ENCODE assay signal across 22 cellular contexts in genomic region chr13:37615271-37615670, GRCh38. TPM values are rescaled to one million over a fixed set of nuclear protein-coding genes. Genes with fewer than 3 reads are reported as not detected.
"Had no signal": no experiment of that assay in that cellular context is flagged by ENCODE, and none has a peak within 500 bp of the region (broad histone marks: within the 10 kb centered on the region; RNA-seq: fewer than 3 reads in every experiment).

No MANE protein-coding gene starts in this region.

- H3K4me2 ChIP-seq: neural progenitor cell had no signal

- H3K27me3 ChIP-seq: cardiac muscle cell, neural progenitor cell, transverse colon, vagina had no signal

- H2AFZ ChIP-seq: neural progenitor cell had no signal

- H3K4me3 ChIP-seq: cardiac muscle cell, lower lobe of right lung, neural progenitor cell, transverse colon, vagina had no signal

- H3K4me1 ChIP-seq: lower lobe of right lung, neural progenitor cell, transverse colon, vagina had no signal

- ATAC-seq: left lobe of liver; lower lobe of right lung; naive thymus-derived CD8-positive, alpha-beta T cell; sciatic nerve; stimulated activated naive B cell treated with anti-CD40 and anti-IgM and Interleukin-4, amounts not matched to agents 10 μg/mL and 1 μg/mL and 100 μg/mL, for 72 hours had no signal

- H3K27ac ChIP-seq: cardiac muscle cell, lower lobe of right lung, neural progenitor cell, transverse colon, vagina had no signal

- DNase-seq: activated B cell treated with CpG ODN at 0.5 μM for 24 hours; activated CD4-positive, alpha-beta T cell treated with anti-CD3 and anti-CD28 coated beads for 4 hours; activated CD4-positive, alpha-beta T cell treated with anti-CD3 and anti-CD28 coated beads, Interleukin-2, amount 50 U/mL, for 48 hours; activated naive CD4-positive, alpha-beta T cell treated with Interleukin-2 at 50 U/mL for 16 hours; activated naive CD8-positive, alpha-beta T cell treated with anti-CD3 and anti-CD28 coated beads, Interleukin-2, amount 10 ng/mL, durations not matched to agents 7 days and 5 days; activated T-cell treated with anti-CD3 and anti-CD28 coated beads, Interleukin-2, amount 50 U/mL, for 48 hours; amniotic stem cell; erythroblast; kidney; lower lobe of right lung; naive thymus-derived CD8-positive, alpha-beta T cell; stimulated activated CD4-positive, alpha-beta T cell treated with anti-CD3 and anti-CD28 coated beads, Interleukin-2, amount 100 ng/mL, for 48 hours; stimulated activated CD8-positive, alpha-beta memory T cell treated with anti-CD3 and anti-CD28 coated beads, Interleukin-4, amount 100 ng/mL, for 48 hours; stimulated activated naive B cell treated with anti-CD40 and anti-IgM and Interleukin-4, amounts not matched to agents 10 μg/mL and 1 μg/mL and 100 μg/mL, for 72 hours; T1000; transverse colon had no signal

- H3K36me3 Mint-ChIP-seq: activated naive CD8-positive, alpha-beta T cell treated with anti-CD3 and anti-CD28 coated beads, Interleukin-2, amount 10 ng/mL, durations not matched to agents 7 days and 5 days; naive thymus-derived CD8-positive, alpha-beta T cell; neural progenitor cell; stimulated activated naive B cell treated with anti-CD40 and anti-IgM and Interleukin-4, amounts not matched to agents 10 μg/mL and 1 μg/mL and 100 μg/mL, for 72 hours had no signal

- H3K36me3 ChIP-seq: cardiac muscle cell, lower lobe of right lung, neural progenitor cell, transverse colon, vagina had no signal

- H3K27ac Mint-ChIP-seq: activated B cell treated with CpG ODN at 0.5 μM for 24 hours; activated naive CD8-positive, alpha-beta T cell treated with anti-CD3 and anti-CD28 coated beads, Interleukin-2, amount 10 ng/mL, durations not matched to agents 7 days and 5 days; naive thymus-derived CD8-positive, alpha-beta T cell; neural progenitor cell; stimulated activated naive B cell treated with anti-CD40 and anti-IgM and Interleukin-4, amounts not matched to agents 10 μg/mL and 1 μg/mL and 100 μg/mL, for 72 hours had no signal

- H3K27me3 Mint-ChIP-seq: activated B cell treated with CpG ODN at 0.5 μM for 24 hours; activated naive CD8-positive, alpha-beta T cell treated with anti-CD3 and anti-CD28 coated beads, Interleukin-2, amount 10 ng/mL, durations not matched to agents 7 days and 5 days; naive thymus-derived CD8-positive, alpha-beta T cell; stimulated activated naive B cell treated with anti-CD40 and anti-IgM and Interleukin-4, amounts not matched to agents 10 μg/mL and 1 μg/mL and 100 μg/mL, for 72 hours had no signal

- H3K9me3 ChIP-seq: lower lobe of right lung, transverse colon, vagina had no signal

- H3K4me3 Mint-ChIP-seq: activated B cell treated with CpG ODN at 0.5 μM for 24 hours; activated naive CD8-positive, alpha-beta T cell treated with anti-CD3 and anti-CD28 coated beads, Interleukin-2, amount 10 ng/mL, durations not matched to agents 7 days and 5 days; naive thymus-derived CD8-positive, alpha-beta T cell; neural progenitor cell; stimulated activated naive B cell treated with anti-CD40 and anti-IgM and Interleukin-4, amounts not matched to agents 10 μg/mL and 1 μg/mL and 100 μg/mL, for 72 hours had no signal

- H3K4me1 Mint-ChIP-seq: activated B cell treated with CpG ODN at 0.5 μM for 24 hours; activated naive CD8-positive, alpha-beta T cell treated with anti-CD3 and anti-CD28 coated beads, Interleukin-2, amount 10 ng/mL, durations not matched to agents 7 days and 5 days; naive thymus-derived CD8-positive, alpha-beta T cell; stimulated activated naive B cell treated with anti-CD40 and anti-IgM and Interleukin-4, amounts not matched to agents 10 μg/mL and 1 μg/mL and 100 μg/mL, for 72 hours had no signal

- H3K9ac ChIP-seq: neural progenitor cell had no signal

- H3K9me3 Mint-ChIP-seq: stimulated activated naive B cell treated with anti-CD40 and anti-IgM and Interleukin-4, amounts not matched to agents 10 μg/mL and 1 μg/mL and 100 μg/mL, for 72 hours had no signal

RNA-seq across cellular contexts. Expression of gene POSTN, which starts 16.7 kb away (rescaled TPM):
- total RNA-seq: activated B cell treated with CpG ODN at 0.5 μM for 24 hours; activated CD8-positive, alpha-beta memory T cell treated with anti-CD3 and anti-CD28 coated beads for 36 hours; activated naive CD8-positive, alpha-beta T cell treated with anti-CD3 and anti-CD28 coated beads, Interleukin-2, amount 10 ng/mL, durations not matched to agents 7 days and 5 days; naive thymus-derived CD8-positive, alpha-beta T cell had no signal
